ENCODE assay signal across 8 cellular contexts in the genomic region with DNA sequence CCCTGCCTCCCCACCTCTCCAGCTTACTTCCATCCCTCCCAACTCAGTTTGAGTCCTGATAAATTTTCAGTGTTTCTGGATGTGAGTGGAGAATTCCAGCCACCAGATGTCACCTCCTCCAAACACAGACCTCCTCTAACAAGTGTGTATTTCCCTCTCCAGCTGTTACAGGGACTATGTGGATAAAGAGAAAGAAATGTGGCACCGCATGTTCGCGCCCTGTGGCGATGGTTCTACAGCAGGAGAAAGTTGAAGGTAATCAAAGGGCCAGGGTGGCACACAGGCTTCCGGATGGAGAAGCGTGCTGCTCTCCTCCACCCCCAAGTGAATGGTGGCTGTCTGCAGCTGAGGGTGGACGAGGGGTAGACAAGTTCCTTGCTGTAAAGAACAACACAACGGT. TPM values are rescaled to one million over a fixed set of nuclear protein-coding genes. Genes with fewer than 3 reads are reported as not detected.
A peak's percentile ranks its signal among the peaks of the same experiment; 100 is the strongest.
DNase-seq lines count a peak whose midpoint lies in the region; ATAC-seq, FAIRE-seq and TF ChIP-seq lines count a peak whose summit lies in the region.

No MANE protein-coding gene starts in this region.

- H3K4me1 ChIP-seq in pancreas = no peaks in the 10 kb centered on the region

- peak overlapping the region in 1 of 4 donors; percentile 7 for H3K4me3 ChIP-seq in pancreas

- CTCF ChIA-PET in CD4-positive, alpha-beta T cell (lab: Charles Lee) = no interaction called here

- 22 to 28% methylated on average over 8 of the region's 8 CpGs for WGBS in pancreas, 2 donors

- DNase-seq in Caki2 (ENCODE audit: low read depth) (peak; percentile 32), NCI-H345 treated with DMSO at 0.1 percent for 48 hours (lab: John Stamatoyannopoulos, UW; ENCODE audit: unreplicated experiment) (peak; percentile 18), fibroblast of peridontal ligament (ENCODE audit: extremely low read depth) (peak; percentile 73), pancreas (peak in 3 of 6 donors; percentile 33 to 52 (median 34))
- no peak for DNase-seq in CD4-positive, alpha-beta T cell

- H3K36me3 Mint-ChIP-seq in CD4-positive, alpha-beta T cell (ENCODE audit: low read depth) = no peaks in the 10 kb centered on the region

- no peak overlapping the region for H3K27ac ChIP-seq in pancreas
- no peak overlapping the region for H3K27ac ChIP-seq in CD4-positive, alpha-beta T cell (ENCODE audit: low read depth, low read length)

- H3K27ac Mint-ChIP-seq in CD4-positive, alpha-beta T cell = no peak overlapping the region

- peaks cover 3% of the 10 kb centered on the region for H3K27me3 Mint-ChIP-seq in CD4-positive, alpha-beta T cell

- POLR2A ChIA-PET in CD4-positive, alpha-beta T cell (lab: Charles Lee) = no interaction called here

- H3K36me3 ChIP-seq in pancreas = no peaks in the 10 kb centered on the region

- no peaks in the 10 kb centered on the region for H3K4me1 Mint-ChIP-seq in CD4-positive, alpha-beta T cell (ENCODE audit: low read depth)

- peak in 3 of 4 donors; percentile 18 to 43 (median 25) for TF ChIP-seq CTCF in pancreas (IDR thresholded peaks at IDR 0.05)
- no peak for TF ChIP-seq CTCF in CD4-positive, alpha-beta T cell (IDR thresholded peaks at IDR 0.05)

- FAIRE-seq in pancreas (lab: Jason Lieb, UNC) = no peak

- H3K4me3 Mint-ChIP-seq in CD4-positive, alpha-beta T cell = no peak overlapping the region

- no peaks in the 10 kb centered on the region for H3K9me3 Mint-ChIP-seq in CD4-positive, alpha-beta T cell

- ATAC-seq in pancreas = peak; percentile 87 to 98 (median 92)
- ATAC-seq in GM21529 (IDR thresholded peaks at IDR 0.05; ENCODE audit: unreplicated experiment) = no peak
- no peak for ATAC-seq in CD4-positive, alpha-beta T cell (ENCODE audit: poor library complexity)
- ATAC-seq in GM18868 (IDR thresholded peaks at IDR 0.05; ENCODE audit: unreplicated experiment) = no peak
- no peak for ATAC-seq in GM21367 (IDR thresholded peaks at IDR 0.05; ENCODE audit: unreplicated experiment)

- in situ Hi-C loops in Caki2 (cut with HindIII; ENCODE audit: low pct_unique_long_range_greater_than_20kb, low sequenced_read_pairs) = no loop called here

- intact Hi-C loops in pancreas (cut with DNase I) = loop anchor here in 1 of 3 donors (10.0 kb wide), 1 partner anchor 102 kb away; no protein-coding TSS in a partner anchor
- intact Hi-C loops in CD4-positive, alpha-beta T cell (cut with DNase I, micrococcal nuclease) = loop anchor here in 1 of 2 experiments (5.0 kb wide), 1 partner anchor 70 kb away; no protein-coding TSS in a partner anchor

- no peaks in the 10 kb centered on the region for H3K9me3 ChIP-seq in pancreas
- H3K9me3 ChIP-seq in CD4-positive, alpha-beta T cell (ENCODE audit: control insufficient read depth, low read length) = no peaks in the 10 kb centered on the region

- no peaks in the 10 kb centered on the region for H3K27me3 ChIP-seq in pancreas
- no peaks in the 10 kb centered on the region for H3K27me3 ChIP-seq in CD4-positive, alpha-beta T cell (ENCODE audit: control insufficient read depth, insufficient read depth, low read length)

RNA-seq across cellular contexts. Expression of a gene that starts 14.7 kb away (rescaled TPM):
- not detected in 2 replicates for total RNA-seq in Caki2 (2014; rRNA removed; shearing (Covaris generic); ENCODE audit: low replicate concordance)
- not detected for total RNA-seq in pancreas
- under 1 TPM; 0.05 to 0.38 TPM for polyA plus RNA-seq in pancreas
- not detected for total RNA-seq in CD4-positive, alpha-beta T cell

RNA-seq across cellular contexts. Expression of a gene that starts 14.8 kb away (rescaled TPM):
- not detected in 2 replicates for total RNA-seq in Caki2 (2014; rRNA removed; shearing (Covaris generic); ENCODE audit: low replicate concordance)
- total RNA-seq in pancreas = 10 to 100 TPM in 4 of 6 donors, 1 to 10 TPM in 2; 5.5 to 35.9 (median 11.5) TPM
- polyA plus RNA-seq in pancreas = 10 to 100 TPM; 21.5 to 31.7 TPM
- under 1 TPM in 1 of 2 experiments, not detected in 1; 0.17 TPM for total RNA-seq in CD4-positive, alpha-beta T cell

RNA-seq across cellular contexts. Expression of a gene that starts 34.0 kb away (rescaled TPM):
- 58.0 and 64.4 TPM in 2 replicates for total RNA-seq in Caki2 (2014; rRNA removed; shearing (Covaris generic); ENCODE audit: low replicate concordance)
- 10 to 100 TPM; 11.4 to 19.1 (median 15.9) TPM for total RNA-seq in pancreas
- 10 to 100 TPM; 28.3 to 35.3 TPM for polyA plus RNA-seq in pancreas
- total RNA-seq in CD4-positive, alpha-beta T cell = 10 to 100 TPM; 31.2 to 32.6 TPM

Comparison
In these comparisons a context has a peak if more than half of its experiments do, and no peak if none do; other contexts are left out.
1. DNase-seq: peak in Caki2 (single experiment), NCI-H345 treated with DMSO at 0.1 percent for 48 hours (single experiment) and fibroblast of peridontal ligament (single experiment); none in CD4-positive, alpha-beta T cell (0 of 10).
2. ATAC-seq: peak in pancreas (4 of 4); none in GM21529 (single experiment), CD4-positive, alpha-beta T cell (single experiment), GM18868 (single experiment) and GM21367 (single experiment).